In genomic region chr1:107835151-107835670, GRCh38 we compare ENCODE assay signal across 1 cellular context.
TF ChIP-seq lines count a peak whose summit lies in the region.

No MANE protein-coding gene starts in this region.

TF ChIP-seq in H1, 55 proteins besides CTCF, POLR2A, EP300 and RAD21:
- no peak for TF ChIP-seq USF2 (IDR thresholded peaks at IDR 0.05; ENCODE audit: low read length)
- no peak for TF ChIP-seq TCF12 (IDR thresholded peaks at IDR 0.05; ENCODE audit: low read depth, low read length)
- no peak for TF ChIP-seq RNF2 (IDR thresholded peaks at IDR 0.05; ENCODE audit: borderline replicate concordance, low read depth, low read length, missing control alignments, poor library complexity, severe bottlenecking)
- TF ChIP-seq CHD7 (IDR thresholded peaks at IDR 0.05; ENCODE audit: insufficient replicate concordance, low read length): no peak
- TF ChIP-seq TEAD4 (IDR thresholded peaks at IDR 0.05; ENCODE audit: low read depth, low read length): no peak
- TF ChIP-seq KDM5A (IDR thresholded peaks at IDR 0.05; ENCODE audit: low read length): no peak
